ENCODE assay signal across 13 cellular contexts in genomic region chr16:24800586-24800985, GRCh38. TPM values are rescaled to one million over a fixed set of nuclear protein-coding genes. Genes with fewer than 3 reads are reported as not detected.
DNase-seq lines count a peak whose midpoint lies in the region; ATAC-seq, FAIRE-seq and TF ChIP-seq lines count a peak whose summit lies in the region.
"Had no signal": no experiment of that assay in that cellular context is flagged by ENCODE, and none has a peak within 500 bp of the region (broad histone marks: within the 10 kb centered on the region; RNA-seq: fewer than 3 reads in every experiment).

No MANE protein-coding gene starts in this region.

- H2AFZ ChIP-seq in astrocyte (ENCODE audit: low read depth, low read length) = no peak overlapping the region

- TF ChIP-seq CTCF in Caco-2 (IDR thresholded peaks at IDR 0.05; ENCODE audit: insufficient read depth in 1 of 2, low read depth in 1 of 2, low read length in 1 of 2, severe bottlenecking in 1 of 2, unreplicated experiment in 1 of 2) = peak in 1 of 2 experiments; percentile 18
- TF ChIP-seq CTCF in astrocyte (IDR thresholded peaks at IDR 0.05; ENCODE audit: insufficient read depth, low read depth, low read length) = no peak

- H3K27ac ChIP-seq in astrocyte (ENCODE audit: low read depth, low read length) = peak overlapping the region; percentile 26

- H3K27ac Mint-ChIP-seq in Caco-2 (ENCODE audit: unreplicated experiment) = peak overlapping the region; percentile 37
- H3K27ac Mint-ChIP-seq in astrocyte (ENCODE audit: unreplicated experiment) = peak overlapping the region; percentile 86
- H3K27ac Mint-ChIP-seq: dendritic cell treated with granulocyte-macrophage colony-stimulating factor and Interleukin-4, amounts not matched to agents 40 ng/mL and 50 ng/mL, for 4 days; nephron had no signal

- H3K36me3 Mint-ChIP-seq in Caco-2 (ENCODE audit: insufficient read depth, unreplicated experiment) (peaks cover 94% of the 10 kb centered on the region), astrocyte (ENCODE audit: low read depth, unreplicated experiment) (peaks cover 28% of the 10 kb centered on the region)

- peak overlapping the region; percentile 14 for H3K4me3 Mint-ChIP-seq in Caco-2 (ENCODE audit: unreplicated experiment)
- peak overlapping the region; percentile 22 for H3K4me3 Mint-ChIP-seq in astrocyte (ENCODE audit: unreplicated experiment)
- H3K4me3 Mint-ChIP-seq: dendritic cell treated with granulocyte-macrophage colony-stimulating factor and Interleukin-4, amounts not matched to agents 40 ng/mL and 50 ng/mL, for 4 days; nephron had no signal

- no peaks in the 10 kb centered on the region for H3K79me2 ChIP-seq in astrocyte (ENCODE audit: insufficient read depth, low read length)

- H3K9me3 ChIP-seq in Caco-2 (no peaks in the 10 kb centered on the region), astrocyte (ENCODE audit: insufficient read depth, low read depth, low read length) (no peaks in the 10 kb centered on the region)

- peak; percentile 19 to 46 for DNase-seq in Caco-2
- DNase-seq in HT1080 (ENCODE audit: low read depth) = peak; percentile 71
- peak; percentile 22 for DNase-seq in astrocyte (ENCODE audit: low read depth)
- peak; percentile 84 for DNase-seq in islet precursor cell
- DNase-seq in SKM-1 treated with dmso at 0.1 percent for 144 hours (lab: John Stamatoyannopoulos, UW; ENCODE audit: unreplicated experiment) = no peak
- DNase-seq in NCI-H748 (lab: John Stamatoyannopoulos, UW; ENCODE audit: unreplicated experiment) = no peak
- DNase-seq: activated CD4-positive, alpha-beta T cell treated with anti-CD3 and anti-CD28 coated beads for 48 hours; NCI-H1436 treated with DMSO at 0.1 percent for 48 hours had no signal

- H4K20me1 ChIP-seq in astrocyte (ENCODE audit: insufficient read depth, low read length) = peaks cover 8% of the 10 kb centered on the region

- H3K36me3 ChIP-seq in Caco-2 (ENCODE audit: control insufficient read depth, insufficient read depth, low read length) = peaks cover 2% of the 10 kb centered on the region
- peaks cover 64% of the 10 kb centered on the region for H3K36me3 ChIP-seq in astrocyte (ENCODE audit: insufficient read depth, low read length)

- H3K4me1 Mint-ChIP-seq in Caco-2 (ENCODE audit: low read depth, unreplicated experiment) = peaks cover 30% of the 10 kb centered on the region
- peaks cover 21% of the 10 kb centered on the region for H3K4me1 Mint-ChIP-seq in astrocyte (ENCODE audit: low read depth, unreplicated experiment)
- H3K4me1 Mint-ChIP-seq: nephron had no signal

- FAIRE-seq in astrocyte (lab: Jason Lieb, UNC) = no peak
- FAIRE-seq: GM12891 had no signal

- intact Hi-C loops in Caco-2 (cut with micrococcal nuclease; ENCODE audit: unreplicated experiment) = loop anchor here (5.0 to 10.0 kb wide), 2 partner anchors 216 to 283 kb away; no protein-coding TSS in a partner anchor

- POLR2A ChIA-PET in Caco-2 (lab: Charles Lee) = no interaction called here

- BruUV-seq in Caco-2 (replicated peaks; lab: Mats Ljungman, UMichigan) = no TSS peak

- H3K9me3 Mint-ChIP-seq in Caco-2 (ENCODE audit: unreplicated experiment) (no peaks in the 10 kb centered on the region), astrocyte (ENCODE audit: unreplicated experiment) (no peaks in the 10 kb centered on the region)
- H3K9me3 Mint-ChIP-seq: dendritic cell treated with granulocyte-macrophage colony-stimulating factor and Interleukin-4, amounts not matched to agents 40 ng/mL and 50 ng/mL, for 4 days; nephron had no signal

- H3K4me2 ChIP-seq in astrocyte (ENCODE audit: low read length) = no peak overlapping the region

- no peaks in the 10 kb centered on the region for H3K27me3 Mint-ChIP-seq in Caco-2 (ENCODE audit: insufficient read depth, unreplicated experiment)
- no peaks in the 10 kb centered on the region for H3K27me3 Mint-ChIP-seq in astrocyte (ENCODE audit: low read depth, unreplicated experiment)
- H3K27me3 Mint-ChIP-seq: dendritic cell treated with granulocyte-macrophage colony-stimulating factor and Interleukin-4, amounts not matched to agents 40 ng/mL and 50 ng/mL, for 4 days had no signal

- CTCF ChIA-PET in Caco-2 (lab: Charles Lee) = interaction anchor here (0.6 kb wide), 1 partner anchor 260 kb away, joined by 8 read pairs; no protein-coding TSS in a partner anchor

- no peaks in the 10 kb centered on the region for H3K27me3 ChIP-seq in Caco-2 (replicated peaks; ENCODE audit: control insufficient read depth, insufficient read depth, low read length)
- no peaks in the 10 kb centered on the region for H3K27me3 ChIP-seq in astrocyte (ENCODE audit: insufficient read depth, low read length)

- H3K4me3 ChIP-seq in Caco-2 (ENCODE audit: low read depth, low read length) (no peak overlapping the region), astrocyte (ENCODE audit: insufficient read depth, low read depth, low read length) (no peak overlapping the region)

- no peak overlapping the region for H3K9ac ChIP-seq in astrocyte (ENCODE audit: low read length)

- no peak for ATAC-seq in GM18909 (IDR thresholded peaks at IDR 0.05; ENCODE audit: poor library complexity, unreplicated experiment)
- ATAC-seq in GM19397 (IDR thresholded peaks at IDR 0.05; ENCODE audit: unreplicated experiment) = no peak

- H3K4me1 ChIP-seq in Caco-2 = peaks cover 6% of the 10 kb centered on the region; the same call in 1 of the 2 replicates
- H3K4me1 ChIP-seq in astrocyte (ENCODE audit: insufficient read depth, low read length) = no peaks in the 10 kb centered on the region

RNA-seq across cellular contexts. Expression of gene SLC5A11, which starts 45.2 kb away (rescaled TPM):
- total RNA-seq in Caco-2 (2022) (0.77 and 0.95 TPM in 2 replicates), astrocyte (not detected in 2 replicates)
- total RNA-seq in HT1080 (2014; rRNA removed; shearing (Covaris generic)) = 0.06 TPM in 1 of 2 replicates, not detected in the other
- polyA plus RNA-seq in HT1080 (2015; cell fraction: cytosol; rRNA removed) = not detected in 2 replicates
- polyA plus RNA-seq in HT1080 (2015; cell fraction: nucleus; rRNA removed) = not detected in 2 replicates

Comparison
In these comparisons a context has a peak if more than half of its experiments do, and no peak if none do; other contexts are left out.
1. DNase-seq: peak in Caco-2 (2 of 2), HT1080 (single experiment), astrocyte (single experiment) and islet precursor cell (single experiment); none in SKM-1 treated with dmso at 0.1 percent for 144 hours (single experiment) and NCI-H748 (single experiment).